Comparison of ENCODE assay signal across 29 cellular contexts in genomic region chr10:44925811-44926760, GRCh38. TPM values are rescaled to one million over a fixed set of nuclear protein-coding genes. Genes with fewer than 3 reads are reported as not detected.
"Had no signal": no experiment of that assay in that cellular context is flagged by ENCODE, and none has a peak within 500 bp of the region (broad histone marks: within the 10 kb centered on the region; RNA-seq: fewer than 3 reads in every experiment).

No MANE protein-coding gene starts in this region.

- H3K9me3 Mint-ChIP-seq: activated CD4-positive, alpha-beta memory T cell treated with anti-CD3 and anti-CD28 coated beads, Interleukin-2, amount 10 ng/mL, durations not matched to agents 7 days and 5 days; activated CD4-positive, alpha-beta T cell treated with anti-CD3 and anti-CD28 coated beads, Interleukin-2, amount 10 ng/mL, durations not matched to agents 24 days and 14 days; activated T-helper 1 cell treated with anti-CD3 and anti-CD28 coated beads, Interleukin-12 subunit alpha, Interleukin-12 subunit beta, Interleukin-2, Interleukin-4 antibody, amounts not matched to agents 30 ng/mL and 10 ng/mL and 1 ng/mL, durations not matched to agents 14 hours and 24 hours and 36 hours; mesothelial cell of epicardium; naive thymus-derived CD8-positive, alpha-beta T cell; stimulated activated naive B cell treated with anti-CD40 and anti-IgM and Interleukin-4, amounts not matched to agents 10 μg/mL and 1 μg/mL and 100 μg/mL, for 72 hours had no signal

- ATAC-seq: activated CD4-positive, CD25-positive, alpha-beta regulatory T cell treated with anti-CD3 and anti-CD28 coated beads, Interleukin-2, amount 50 U/mL, for 24 hours; activated CD8-positive, alpha-beta memory T cell treated with anti-CD3 and anti-CD28 coated beads, Interleukin-2, amount 10 ng/mL, durations not matched to agents 7 days and 5 days; body of pancreas; naive thymus-derived CD8-positive, alpha-beta T cell had no signal

- H3K4me1 Mint-ChIP-seq: activated CD4-positive, alpha-beta memory T cell treated with anti-CD3 and anti-CD28 coated beads, Interleukin-2, amount 10 ng/mL, durations not matched to agents 7 days and 5 days; activated CD4-positive, alpha-beta T cell treated with anti-CD3 and anti-CD28 coated beads, Interleukin-2, amount 10 ng/mL, durations not matched to agents 24 days and 14 days; activated CD8-positive, alpha-beta memory T cell treated with anti-CD3 and anti-CD28 coated beads, Interleukin-2, amount 10 ng/mL, durations not matched to agents 7 days and 5 days; mesothelial cell of epicardium; naive thymus-derived CD8-positive, alpha-beta T cell; neural progenitor cell; stimulated activated naive B cell treated with anti-CD40 and anti-IgM and Interleukin-4, amounts not matched to agents 10 μg/mL and 1 μg/mL and 100 μg/mL, for 72 hours had no signal

- H3K4me2 ChIP-seq: neural progenitor cell, smooth muscle cell had no signal

- H2AFZ ChIP-seq: neural progenitor cell had no signal

- H3K27me3 Mint-ChIP-seq: activated CD4-positive, alpha-beta memory T cell treated with anti-CD3 and anti-CD28 coated beads, Interleukin-2, amount 10 ng/mL, durations not matched to agents 7 days and 5 days; activated CD8-positive, alpha-beta memory T cell treated with anti-CD3 and anti-CD28 coated beads, Interleukin-2, amount 10 ng/mL, durations not matched to agents 7 days and 5 days; naive thymus-derived CD8-positive, alpha-beta T cell had no signal

- H3K27ac Mint-ChIP-seq: activated CD4-positive, alpha-beta memory T cell treated with anti-CD3 and anti-CD28 coated beads, Interleukin-2, amount 10 ng/mL, durations not matched to agents 7 days and 5 days; activated CD4-positive, alpha-beta T cell treated with anti-CD3 and anti-CD28 coated beads, Interleukin-2, amount 10 ng/mL, durations not matched to agents 24 days and 14 days; activated CD8-positive, alpha-beta memory T cell treated with anti-CD3 and anti-CD28 coated beads, Interleukin-2, amount 10 ng/mL, durations not matched to agents 7 days and 5 days; activated T-helper 1 cell treated with anti-CD3 and anti-CD28 coated beads, Interleukin-12 subunit alpha, Interleukin-12 subunit beta, Interleukin-2, Interleukin-4 antibody, amounts not matched to agents 30 ng/mL and 10 ng/mL and 1 ng/mL, durations not matched to agents 14 hours and 24 hours and 36 hours; mesothelial cell of epicardium; naive thymus-derived CD8-positive, alpha-beta T cell; neural progenitor cell; stimulated activated naive B cell treated with anti-CD40 and anti-IgM and Interleukin-4, amounts not matched to agents 10 μg/mL and 1 μg/mL and 100 μg/mL, for 72 hours had no signal

- DNase-seq: activated CD4-positive, alpha-beta memory T cell treated with anti-CD3 and anti-CD28 coated beads, Interleukin-2, amount 10 ng/mL, durations not matched to agents 7 days and 5 days; activated CD4-positive, alpha-beta T cell treated with anti-CD3 and anti-CD28 coated beads, Interleukin-2, amount 10 ng/mL, durations not matched to agents 24 days and 14 days; activated gamma-delta T cell; activated naive CD4-positive, alpha-beta T cell treated with anti-CD3 and anti-CD28 coated beads, Interleukin-2, amount 50 U/mL, for 16 hours; anterior cingulate cortex; caudate nucleus; effector memory CD4-positive, alpha-beta T cell; foreskin keratinocyte; stimulated activated CD4-positive, alpha-beta T cell treated with anti-CD3 and anti-CD28 coated beads, Interleukin-2, amount 100 ng/mL, for 48 hours; stimulated activated naive B cell treated with anti-CD40 and anti-IgM and Interleukin-4, amounts not matched to agents 10 μg/mL and 1 μg/mL and 100 μg/mL, for 72 hours; transverse colon had no signal

- H3K4me3 Mint-ChIP-seq: activated CD4-positive, alpha-beta memory T cell treated with anti-CD3 and anti-CD28 coated beads, Interleukin-2, amount 10 ng/mL, durations not matched to agents 7 days and 5 days; activated CD4-positive, alpha-beta T cell treated with anti-CD3 and anti-CD28 coated beads, Interleukin-2, amount 10 ng/mL, durations not matched to agents 24 days and 14 days; activated CD8-positive, alpha-beta memory T cell treated with anti-CD3 and anti-CD28 coated beads, Interleukin-2, amount 10 ng/mL, durations not matched to agents 7 days and 5 days; activated T-helper 1 cell treated with anti-CD3 and anti-CD28 coated beads, Interleukin-12 subunit alpha, Interleukin-12 subunit beta, Interleukin-2, Interleukin-4 antibody, amounts not matched to agents 30 ng/mL and 10 ng/mL and 1 ng/mL, durations not matched to agents 14 hours and 24 hours and 36 hours; mesothelial cell of epicardium; naive thymus-derived CD8-positive, alpha-beta T cell; neural progenitor cell; stimulated activated naive B cell treated with anti-CD40 and anti-IgM and Interleukin-4, amounts not matched to agents 10 μg/mL and 1 μg/mL and 100 μg/mL, for 72 hours had no signal

- H3K4me3 ChIP-seq: body of pancreas, left lung, lung, neural progenitor cell, smooth muscle cell, transverse colon had no signal

- H3K27ac ChIP-seq: foreskin keratinocyte, left lung, neural progenitor cell, transverse colon had no signal

- H3K36me3 ChIP-seq: left lung, neural progenitor cell, transverse colon had no signal

- H3K36me3 Mint-ChIP-seq: activated CD8-positive, alpha-beta memory T cell treated with anti-CD3 and anti-CD28 coated beads, Interleukin-2, amount 10 ng/mL, durations not matched to agents 7 days and 5 days; naive thymus-derived CD8-positive, alpha-beta T cell; neural progenitor cell; stimulated activated naive B cell treated with anti-CD40 and anti-IgM and Interleukin-4, amounts not matched to agents 10 μg/mL and 1 μg/mL and 100 μg/mL, for 72 hours had no signal

- H3K9ac ChIP-seq: neural progenitor cell had no signal

- H3K9me3 ChIP-seq: body of pancreas, left lung, transverse colon had no signal

- H3K27me3 ChIP-seq: body of pancreas, foreskin keratinocyte, left lung, neural progenitor cell, transverse colon had no signal

- H3K4me1 ChIP-seq: foreskin keratinocyte, transverse colon had no signal

RNA-seq across cellular contexts. Expression of gene TMEM72, which starts 14.9 kb away (rescaled TPM):
- total RNA-seq: activated CD4-positive, alpha-beta memory T cell treated with anti-CD3 and anti-CD28 coated beads, Interleukin-2, amount 10 ng/mL, durations not matched to agents 7 days and 5 days; activated CD4-positive, alpha-beta T cell treated with anti-CD3 and anti-CD28 coated beads, Interleukin-2, amount 10 ng/mL, durations not matched to agents 24 days and 14 days; activated CD8-positive, alpha-beta memory T cell treated with anti-CD3 and anti-CD28 coated beads, Interleukin-2, amount 10 ng/mL, durations not matched to agents 7 days and 5 days; activated T-helper 1 cell treated with anti-CD3 and anti-CD28 coated beads, Interleukin-12 subunit alpha, Interleukin-12 subunit beta, Interleukin-2, Interleukin-4 antibody, amounts not matched to agents 30 ng/mL and 10 ng/mL and 1 ng/mL, durations not matched to agents 14 hours and 24 hours and 36 hours; dermis blood vessel endothelial cell; foreskin keratinocyte; kidney epithelial cell; naive thymus-derived CD8-positive, alpha-beta T cell; osteoblast; posterior vena cava; sciatic nerve; smooth muscle cell; T-helper 2 cell treated with Interferon-gamma antibody and Interleukin-4, amounts not matched to agents 100 ng/mL and 5 ng/mL, for 36 hours; temporal lobe had no signal
- polyA plus RNA-seq: esophagus; foreskin keratinocyte; naive thymus-derived CD8-positive, alpha-beta T cell; smooth muscle cell had no signal

RNA-seq across cellular contexts. Expression of gene DEPP1, which starts 52.5 kb away (rescaled TPM):
- total RNA-seq: naive thymus-derived CD8-positive, alpha-beta T cell had no signal
- polyA plus RNA-seq: naive thymus-derived CD8-positive, alpha-beta T cell had no signal
